In genomic region chr6:138258991-138259390, GRCh38 we compare ENCODE assay signal across 18 cellular contexts. TPM values are rescaled to one million over a fixed set of nuclear protein-coding genes. Genes with fewer than 3 reads are reported as not detected.
"Had no signal": no experiment of that assay in that cellular context is flagged by ENCODE, and none has a peak within 500 bp of the region (broad histone marks: within the 10 kb centered on the region; RNA-seq: fewer than 3 reads in every experiment).

No MANE protein-coding gene starts in this region.

- H3K4me3 ChIP-seq: adrenal gland, gastroesophageal sphincter, heart right ventricle, sigmoid colon, spleen, testis had no signal

- H3K9me3 ChIP-seq: adrenal gland, gastroesophageal sphincter, heart right ventricle, sigmoid colon, spleen, testis had no signal

- H3K36me3 ChIP-seq: adrenal gland, gastroesophageal sphincter, sigmoid colon, spleen had no signal

- H3K27ac ChIP-seq: adrenal gland, gastroesophageal sphincter, heart right ventricle, sigmoid colon, spleen, testis had no signal

- H3K4me1 ChIP-seq: adrenal gland, gastroesophageal sphincter, heart right ventricle, sigmoid colon, spleen, testis had no signal

- ATAC-seq: gastroesophageal sphincter; heart right ventricle; left cardiac atrium; stimulated activated naive CD8-positive, alpha-beta T cell treated with anti-CD3 and anti-CD28 coated beads, Interleukin-15, amount 100 ng/mL, for 72 hours; WTC11 had no signal

- H3K27me3 ChIP-seq: gastroesophageal sphincter, heart right ventricle, sigmoid colon, testis had no signal

- DNase-seq: activated CD4-positive, alpha-beta memory T cell treated with anti-CD3 and anti-CD28 coated beads, Interleukin-2, amount 10 ng/mL, durations not matched to agents 7 days and 5 days; activated CD4-positive, alpha-beta T cell treated with anti-CD3 and anti-CD28 coated beads for 4 hours; activated effector memory CD4-positive, alpha-beta T cell treated with anti-CD3 and anti-CD28 coated beads, Interleukin-2, amount 50 U/mL, for 16 hours; activated T-cell treated with anti-CD3 and anti-CD28 coated beads, Interleukin-2, amount 50 U/mL, for 24 hours; adrenal gland; caudate nucleus; heart right ventricle; left cardiac atrium; sigmoid colon; spleen; stimulated activated naive CD8-positive, alpha-beta T cell treated with anti-CD3 and anti-CD28 coated beads, Interleukin-15, amount 100 ng/mL, for 72 hours; testis had no signal

RNA-seq across cellular contexts. Expression of gene PBOV1, which starts 40.7 kb away (rescaled TPM):
- total RNA-seq: activated CD4-positive, alpha-beta memory T cell treated with anti-CD3 and anti-CD28 coated beads, Interleukin-2, amount 10 ng/mL, durations not matched to agents 7 days and 5 days; adrenal gland; gastroesophageal sphincter; heart right ventricle; left cardiac atrium; lung microvascular endothelial cell; neural crest cell; osteoblast; sigmoid colon; spleen; testis; ureter; WTC11 had no signal
